14 cellular contexts compared by ENCODE assay signal in the genomic region with DNA sequence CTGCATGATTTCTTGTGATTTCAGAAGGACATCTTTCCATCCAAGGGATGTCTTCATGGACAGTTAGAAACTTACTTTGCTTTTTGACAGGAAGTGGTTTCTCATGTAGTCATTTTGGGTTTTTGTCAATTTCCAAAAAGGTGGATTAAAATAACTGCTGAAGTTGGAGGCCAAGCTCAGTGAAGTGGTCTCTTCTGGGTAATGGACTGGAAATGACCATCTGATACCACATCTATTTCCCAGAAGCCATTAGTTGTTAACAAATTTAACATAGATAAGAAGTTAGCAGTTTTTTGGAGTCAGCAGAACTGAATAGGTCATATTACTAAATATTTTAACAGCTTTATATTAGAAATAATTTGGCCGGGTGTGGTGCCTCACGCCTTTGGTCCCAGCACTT.
"Had no signal": no experiment of that assay in that cellular context is flagged by ENCODE, and none has a peak within 500 bp of the region (broad histone marks: within the 10 kb centered on the region; RNA-seq: fewer than 3 reads in every experiment).

No MANE protein-coding gene starts in this region.

- H2AFZ ChIP-seq: parathyroid adenoma had no signal

- DNase-seq: activated CD4-positive, CD25-positive, alpha-beta regulatory T cell treated with anti-CD3 and anti-CD28 coated beads, Interleukin-2, amount 50 U/mL, for 72 hours; activated naive CD4-positive, alpha-beta T cell; activated naive CD8-positive, alpha-beta T cell treated with anti-CD3 and anti-CD28 coated beads, Interleukin-2, amount 10 ng/mL, durations not matched to agents 7 days and 5 days; anterior cingulate cortex; cerebellar nuclear complex; effector CD8-positive, alpha-beta T cell; esophagus squamous epithelium; midbrain; stimulated activated CD4-positive, alpha-beta T cell treated with anti-CD3 and anti-CD28 coated beads, Interleukin-2, amount 100 ng/mL, for 48 hours had no signal

- H3K27ac ChIP-seq: esophagus squamous epithelium, parathyroid adenoma had no signal

- H3K4me3 Mint-ChIP-seq: activated naive CD8-positive, alpha-beta T cell treated with anti-CD3 and anti-CD28 coated beads, Interleukin-2, amount 10 ng/mL, durations not matched to agents 7 days and 5 days; stimulated activated memory B cell treated with anti-CD40 and anti-IgM and Interleukin-4, amounts not matched to agents 10 μg/mL and 1 μg/mL and 100 μg/mL, for 72 hours; T-helper 2 cell treated with Interferon-gamma antibody and Interleukin-4, amounts not matched to agents 5 μg/mL and 100 μg/mL, for 36 hours had no signal

- H3K79me2 ChIP-seq: parathyroid adenoma had no signal

- H3K4me1 ChIP-seq: parathyroid adenoma had no signal

- H3K9me3 ChIP-seq: esophagus squamous epithelium had no signal

- H3K4me3 ChIP-seq: esophagus squamous epithelium had no signal

- H3K27me3 ChIP-seq: esophagus squamous epithelium had no signal

- H3K9ac ChIP-seq: parathyroid adenoma had no signal

- H3K27me3 Mint-ChIP-seq: activated naive CD8-positive, alpha-beta T cell treated with anti-CD3 and anti-CD28 coated beads, Interleukin-2, amount 10 ng/mL, durations not matched to agents 7 days and 5 days; stimulated activated memory B cell treated with anti-CD40 and anti-IgM and Interleukin-4, amounts not matched to agents 10 μg/mL and 1 μg/mL and 100 μg/mL, for 72 hours had no signal

- H3K4me1 Mint-ChIP-seq: activated naive CD8-positive, alpha-beta T cell treated with anti-CD3 and anti-CD28 coated beads, Interleukin-2, amount 10 ng/mL, durations not matched to agents 7 days and 5 days; stimulated activated memory B cell treated with anti-CD40 and anti-IgM and Interleukin-4, amounts not matched to agents 10 μg/mL and 1 μg/mL and 100 μg/mL, for 72 hours had no signal

- H3K9me3 Mint-ChIP-seq: stimulated activated memory B cell treated with anti-CD40 and anti-IgM and Interleukin-4, amounts not matched to agents 10 μg/mL and 1 μg/mL and 100 μg/mL, for 72 hours; T-helper 2 cell treated with Interferon-gamma antibody and Interleukin-4, amounts not matched to agents 5 μg/mL and 100 μg/mL, for 36 hours had no signal

- ATAC-seq: stimulated activated memory B cell treated with anti-CD40 and anti-IgM and Interleukin-4, amounts not matched to agents 10 μg/mL and 1 μg/mL and 100 μg/mL, for 72 hours had no signal

- H3K36me3 Mint-ChIP-seq: activated naive CD8-positive, alpha-beta T cell treated with anti-CD3 and anti-CD28 coated beads, Interleukin-2, amount 10 ng/mL, durations not matched to agents 7 days and 5 days; stimulated activated memory B cell treated with anti-CD40 and anti-IgM and Interleukin-4, amounts not matched to agents 10 μg/mL and 1 μg/mL and 100 μg/mL, for 72 hours had no signal

- FAIRE-seq: endothelial cell of umbilical vein, urothelium cell line had no signal

- H3K36me3 ChIP-seq: esophagus squamous epithelium had no signal

- H3K27ac Mint-ChIP-seq: activated naive CD8-positive, alpha-beta T cell treated with anti-CD3 and anti-CD28 coated beads, Interleukin-2, amount 10 ng/mL, durations not matched to agents 7 days and 5 days; stimulated activated memory B cell treated with anti-CD40 and anti-IgM and Interleukin-4, amounts not matched to agents 10 μg/mL and 1 μg/mL and 100 μg/mL, for 72 hours; T-helper 2 cell treated with Interferon-gamma antibody and Interleukin-4, amounts not matched to agents 5 μg/mL and 100 μg/mL, for 36 hours had no signal
